ENCODE assay signal across 1 cellular context in the genomic region with DNA sequence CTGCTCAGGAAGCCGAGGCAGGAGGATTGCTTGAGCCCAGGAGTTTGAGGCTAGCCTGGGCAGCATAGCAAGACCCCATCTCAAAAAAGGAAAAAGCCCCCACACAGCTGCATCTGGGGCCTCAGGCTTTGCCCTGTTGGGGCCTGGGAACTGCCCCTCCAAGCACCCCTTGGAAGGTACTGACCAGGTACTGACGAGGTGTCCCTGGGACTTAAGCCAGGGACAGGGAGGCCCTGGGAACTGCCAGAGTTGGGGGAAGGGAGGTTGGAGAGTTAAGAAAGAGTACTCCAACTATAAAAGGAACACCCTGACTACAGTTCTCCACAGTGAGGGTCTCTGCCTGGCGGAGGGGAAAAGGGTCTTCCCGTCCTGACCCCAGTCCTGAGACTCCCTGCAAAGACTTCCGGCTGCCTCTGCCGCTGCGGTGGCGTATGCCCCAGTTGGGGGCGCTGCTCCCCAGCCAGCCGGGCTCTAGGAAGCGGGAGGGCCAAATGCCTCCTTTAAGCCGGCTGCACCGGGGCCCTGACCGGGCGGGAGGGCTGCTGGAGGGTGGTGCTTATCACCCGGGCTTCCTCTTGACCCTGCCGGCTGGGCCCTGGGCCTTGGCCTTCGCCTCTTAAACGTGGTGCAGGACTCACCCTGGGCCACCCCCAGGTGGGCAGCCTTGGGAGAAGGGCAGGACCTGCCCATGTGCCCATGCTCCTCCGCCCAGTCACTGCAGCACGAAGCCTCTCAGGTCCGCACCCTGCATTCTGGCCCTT.
TF ChIP-seq lines count a peak whose summit lies in the region.

No MANE protein-coding gene starts in this region.

TF ChIP-seq in HEK293, 187 proteins besides CTCF, POLR2A, EP300 and RAD21 (continued from another document):
- TF ChIP-seq, protein P1, sequence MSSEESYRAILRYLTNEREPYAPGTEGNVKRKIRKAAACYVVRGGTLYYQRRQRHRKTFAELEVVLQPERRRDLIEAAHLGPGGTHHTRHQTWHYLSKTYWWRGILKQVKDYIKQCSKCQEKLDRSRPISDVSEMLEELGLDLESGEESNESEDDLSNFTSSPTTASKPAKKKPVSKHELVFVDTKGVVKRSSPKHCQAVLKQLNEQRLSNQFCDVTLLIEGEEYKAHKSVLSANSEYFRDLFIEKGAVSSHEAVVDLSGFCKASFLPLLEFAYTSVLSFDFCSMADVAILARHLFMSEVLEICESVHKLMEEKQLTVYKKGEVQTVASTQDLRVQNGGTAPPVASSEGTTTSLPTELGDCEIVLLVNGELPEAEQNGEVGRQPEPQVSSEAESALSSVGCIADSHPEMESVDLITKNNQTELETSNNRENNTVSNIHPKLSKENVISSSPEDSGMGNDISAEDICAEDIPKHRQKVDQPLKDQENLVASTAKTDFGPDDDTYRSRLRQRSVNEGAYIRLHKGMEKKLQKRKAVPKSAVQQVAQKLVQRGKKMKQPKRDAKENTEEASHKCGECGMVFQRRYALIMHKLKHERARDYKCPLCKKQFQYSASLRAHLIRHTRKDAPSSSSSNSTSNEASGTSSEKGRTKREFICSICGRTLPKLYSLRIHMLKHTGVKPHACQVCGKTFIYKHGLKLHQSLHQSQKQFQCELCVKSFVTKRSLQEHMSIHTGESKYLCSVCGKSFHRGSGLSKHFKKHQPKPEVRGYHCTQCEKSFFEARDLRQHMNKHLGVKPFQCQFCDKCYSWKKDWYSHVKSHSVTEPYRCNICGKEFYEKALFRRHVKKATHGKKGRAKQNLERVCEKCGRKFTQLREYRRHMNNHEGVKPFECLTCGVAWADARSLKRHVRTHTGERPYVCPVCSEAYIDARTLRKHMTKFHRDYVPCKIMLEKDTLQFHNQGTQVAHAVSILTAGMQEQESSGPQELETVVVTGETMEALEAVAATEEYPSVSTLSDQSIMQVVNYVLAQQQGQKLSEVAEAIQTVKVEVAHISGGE (tag by site-specific recombination; conservative IDR thresholded peaks at IDR 0.05; ENCODE audit: low read depth) = 0 out of 2 replicates have a peak, but pooled peaks have one; percentile 15
- TF ChIP-seq ZBTB8A (tag by site-specific recombination; IDR thresholded peaks at IDR 0.05) (peak; percentile 68), ZNF654 (tag by site-specific recombination; IDR thresholded peaks at IDR 0.05; ENCODE audit: low read depth) (peak; percentile 77), EGR2 (tag by site-specific recombination; IDR thresholded peaks at IDR 0.05; ENCODE audit: low read depth) (no peak), ZNF121 (tag by site-specific recombination; IDR thresholded peaks at IDR 0.05) (peak; percentile 97), ZIC2 (tag by site-specific recombination; IDR thresholded peaks at IDR 0.05) (peak; percentile 38), ZNF514 (tag by site-specific recombination; IDR thresholded peaks at IDR 0.05) (no peak), ZNF23 (tag by site-specific recombination; IDR thresholded peaks at IDR 0.05; ENCODE audit: borderline replicate concordance) (no peak), SP3 (tag by site-specific recombination; IDR thresholded peaks at IDR 0.05) (0 out of 2 replicates have a peak, but pooled peaks have one; percentile 19), ZNF639 (tag by site-specific recombination; IDR thresholded peaks at IDR 0.05) (no peak), ZFP69B (tag by site-specific recombination; IDR thresholded peaks at IDR 0.05) (peak; percentile 32; the same call in 1 of the 2 replicates)
